In genomic region chrX:70052895-70053615, GRCh38 we compare ENCODE assay signal across 1 cellular context.
TF ChIP-seq lines count a peak whose summit lies in the region.

No MANE protein-coding gene starts in this region.

TF ChIP-seq in A549, 52 proteins besides CTCF, POLR2A, EP300 and RAD21 (continued from another document):
- TF ChIP-seq MAX (IDR thresholded peaks at IDR 0.05) (no peak), FOSL2 (IDR thresholded peaks at IDR 0.05) (no peak), FOSL2 (CRISPR knock-in tag; IDR thresholded peaks at IDR 0.05) (no peak)
TF ChIP-seq in A549: peak in this region for 0.
